In genomic region chr18:24561369-24561768, GRCh38 we compare ENCODE assay signal across 15 cellular contexts.
A peak's percentile ranks its signal among the peaks of the same experiment; 100 is the strongest.
DNase-seq lines count a peak whose midpoint lies in the region; ATAC-seq and TF ChIP-seq lines count a peak whose summit lies in the region.
"Had no signal": no experiment of that assay in that cellular context is flagged by ENCODE, and none has a peak within 500 bp of the region (broad histone marks: within the 10 kb centered on the region; RNA-seq: fewer than 3 reads in every experiment).

No MANE protein-coding gene starts in this region.

- no peak for ATAC-seq in HG03565 (IDR thresholded peaks at IDR 0.05; ENCODE audit: unreplicated experiment)
- ATAC-seq: CD8-positive, alpha-beta T cell had no signal

- no peak overlapping the region for H2BK15ac ChIP-seq in mesendoderm (replicated peaks; ENCODE audit: low read depth)

- H3K27ac ChIP-seq in mesendoderm (ENCODE audit: low read depth, low read length) (no peak overlapping the region), suprapubic skin (no peak overlapping the region)
- H3K27ac ChIP-seq: 22Rv1, HL-60 had no signal

- H3K4me2 ChIP-seq in mesendoderm (ENCODE audit: low read length), result no peak overlapping the region

- TF ChIP-seq EP300 in suprapubic skin (IDR thresholded peaks at IDR 0.05), result no peak

- no peak overlapping the region for H3K18ac ChIP-seq in mesendoderm (ENCODE audit: low read length)

- H3K9me3 ChIP-seq in suprapubic skin, result no peaks in the 10 kb centered on the region

- no peak overlapping the region for H2BK5ac ChIP-seq in mesendoderm (ENCODE audit: low read length)

- H3K4me1 ChIP-seq in mesendoderm (ENCODE audit: control insufficient read depth, low read depth, low read length) (no peaks in the 10 kb centered on the region), suprapubic skin (no peaks in the 10 kb centered on the region)

- no peak for TF ChIP-seq POLR2A in suprapubic skin (IDR thresholded peaks at IDR 0.05)

- H2AK5ac ChIP-seq in mesendoderm (ENCODE audit: low read length), result no peak overlapping the region

- H3K36me3 ChIP-seq in mesendoderm (ENCODE audit: control insufficient read depth, insufficient read depth, low read length) (no peaks in the 10 kb centered on the region), suprapubic skin (no peaks in the 10 kb centered on the region)

- H3K9ac ChIP-seq in mesendoderm (ENCODE audit: low read length), result no peak overlapping the region

- H3K4ac ChIP-seq in mesendoderm (ENCODE audit: low read depth, low read length), result no peak overlapping the region

- no peak overlapping the region for H3K4me3 ChIP-seq in mesendoderm (ENCODE audit: low read length)
- no peak overlapping the region for H3K4me3 ChIP-seq in suprapubic skin

- H3K56ac ChIP-seq in mesendoderm (ENCODE audit: low read length), result no peak overlapping the region

- H4K8ac ChIP-seq in mesendoderm (ENCODE audit: low read depth, low read length), result no peak overlapping the region

- no peak overlapping the region for H2BK120ac ChIP-seq in mesendoderm (ENCODE audit: low read depth, low read length)

- DNase-seq in NCI-H2107 treated with DMSO at 0.1 percent for 48 hours (lab: John Stamatoyannopoulos, UW; ENCODE audit: unreplicated experiment) (peak; percentile 5), NCI-H2107 (lab: John Stamatoyannopoulos, UW) (no peak), NCI-H2227 (lab: John Stamatoyannopoulos, UW; ENCODE audit: unreplicated experiment) (peak; percentile 57), mesendoderm (peak; percentile 7), suprapubic skin (ENCODE audit: low spot score in 2 of 2) (no peak), middle frontal gyrus (ENCODE audit: extremely low spot score, low spot score) (no peak), dedifferentiated amniotic fluid mesenchymal stem cell (ENCODE audit: extremely low spot score) (no peak)
- DNase-seq: CD8-positive, alpha-beta T cell; COR-L47; DND-41; GF-D8; HCEC 1CT had no signal

- no peaks in the 10 kb centered on the region for H3K27me3 ChIP-seq in mesendoderm (ENCODE audit: insufficient read depth, low read length, poor library complexity)
- no peaks in the 10 kb centered on the region for H3K27me3 ChIP-seq in suprapubic skin

- no peaks in the 10 kb centered on the region for H3K79me1 ChIP-seq in mesendoderm (ENCODE audit: low read length)

- H4K5ac ChIP-seq in mesendoderm (ENCODE audit: low read length), result no peak overlapping the region

- no peaks in the 10 kb centered on the region for H3K79me2 ChIP-seq in mesendoderm (ENCODE audit: control insufficient read depth, insufficient read depth, low read length)

- no CpG with 5 or more reads among the region's 5 CpGs for WGBS in mesendoderm (ENCODE audit: extremely low coverage, insufficient coverage, low lambda C conversion rate)
- WGBS in suprapubic skin, result 89% methylated on average over 5 of the region's 5 CpGs

- no peak for TF ChIP-seq CTCF in suprapubic skin (IDR thresholded peaks at IDR 0.05)

- H3K23ac ChIP-seq in mesendoderm (ENCODE audit: low read length), result no peak overlapping the region

Comparison
In these comparisons a context has a peak if more than half of its experiments do, and no peak if none do; other contexts are left out.
1. DNase-seq: peak in NCI-H2107 treated with DMSO at 0.1 percent for 48 hours (single experiment), NCI-H2227 (single experiment) and mesendoderm (single experiment); none in NCI-H2107 (single experiment), suprapubic skin (0 of 2), middle frontal gyrus (single experiment) and dedifferentiated amniotic fluid mesenchymal stem cell (single experiment).